ENCODE assay signal across 2 cellular contexts in the genomic region with DNA sequence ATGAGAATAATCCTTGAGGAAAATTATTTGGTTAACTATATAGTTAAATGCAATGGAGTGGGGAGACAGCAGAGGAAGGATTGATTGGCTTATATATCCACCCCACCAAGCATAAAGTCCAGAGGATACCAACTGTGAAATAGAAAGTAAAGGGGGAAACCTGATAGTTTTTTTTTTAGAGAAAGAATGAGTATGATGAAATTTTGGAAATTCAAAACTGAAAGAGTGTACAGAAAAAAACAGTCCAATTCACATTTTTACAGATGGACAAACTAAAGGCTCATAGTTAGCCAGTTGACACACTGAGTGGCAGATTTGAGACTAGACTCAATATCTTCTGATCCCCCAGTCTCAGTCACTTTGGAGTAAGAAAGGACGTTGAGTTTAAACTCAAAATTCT.
A peak's percentile ranks its signal among the peaks of the same experiment; 100 is the strongest.
TF ChIP-seq lines count a peak whose summit lies in the region.

No MANE protein-coding gene starts in this region.

TF ChIP-seq in IMR-90, 13 proteins besides CTCF, POLR2A, EP300 and RAD21 (continued from another document):
- 0 out of 2 replicates have a peak, but pooled peaks have one; percentile 1 for TF ChIP-seq CEBPB (IDR thresholded peaks at IDR 0.05; ENCODE audit: low read depth, low read length)

TF ChIP-seq in SK-N-SH treated with all-trans-retinoic acid at 6 μM for 48 hours, 23 proteins besides CTCF, POLR2A, EP300 and RAD21 (continued from another document):
- TF ChIP-seq PATZ1 (CRISPR knock-in tag; IDR thresholded peaks at IDR 0.05; ENCODE audit: borderline replicate concordance) (no peak), ZFP30 (CRISPR knock-in tag; IDR thresholded peaks at IDR 0.05) (no peak), TCF4 (CRISPR knock-in tag; IDR thresholded peaks at IDR 0.05; ENCODE audit: borderline replicate concordance) (no peak), ZFP3 (CRISPR knock-in tag; IDR thresholded peaks at IDR 0.05) (no peak), BACH2 (CRISPR knock-in tag; IDR thresholded peaks at IDR 0.05; ENCODE audit: borderline replicate concordance) (no peak), RARB (CRISPR knock-in tag; IDR thresholded peaks at IDR 0.05) (no peak), PPARA (CRISPR knock-in tag; IDR thresholded peaks at IDR 0.05; ENCODE audit: borderline replicate concordance) (no peak), ARNTL (CRISPR knock-in tag; IDR thresholded peaks at IDR 0.05; ENCODE audit: borderline replicate concordance, low read depth) (no peak), ZNF8 (CRISPR knock-in tag; IDR thresholded peaks at IDR 0.05) (no peak)
- TF ChIP-seq, protein P1, sequence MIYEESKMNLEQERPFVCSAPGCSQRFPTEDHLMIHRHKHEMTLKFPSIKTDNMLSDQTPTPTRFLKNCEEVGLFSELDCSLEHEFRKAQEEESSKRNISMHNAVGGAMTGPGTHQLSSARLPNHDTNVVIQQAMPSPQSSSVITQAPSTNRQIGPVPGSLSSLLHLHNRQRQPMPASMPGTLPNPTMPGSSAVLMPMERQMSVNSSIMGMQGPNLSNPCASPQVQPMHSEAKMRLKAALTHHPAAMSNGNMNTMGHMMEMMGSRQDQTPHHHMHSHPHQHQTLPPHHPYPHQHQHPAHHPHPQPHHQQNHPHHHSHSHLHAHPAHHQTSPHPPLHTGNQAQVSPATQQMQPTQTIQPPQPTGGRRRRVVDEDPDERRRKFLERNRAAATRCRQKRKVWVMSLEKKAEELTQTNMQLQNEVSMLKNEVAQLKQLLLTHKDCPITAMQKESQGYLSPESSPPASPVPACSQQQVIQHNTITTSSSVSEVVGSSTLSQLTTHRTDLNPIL (CRISPR knock-in tag; IDR thresholded peaks at IDR 0.05; ENCODE audit: low read depth), result no peak
TF ChIP-seq in SK-N-SH treated with all-trans-retinoic acid at 6 μM for 48 hours: peak in this region for 0.
